In the genomic region with DNA sequence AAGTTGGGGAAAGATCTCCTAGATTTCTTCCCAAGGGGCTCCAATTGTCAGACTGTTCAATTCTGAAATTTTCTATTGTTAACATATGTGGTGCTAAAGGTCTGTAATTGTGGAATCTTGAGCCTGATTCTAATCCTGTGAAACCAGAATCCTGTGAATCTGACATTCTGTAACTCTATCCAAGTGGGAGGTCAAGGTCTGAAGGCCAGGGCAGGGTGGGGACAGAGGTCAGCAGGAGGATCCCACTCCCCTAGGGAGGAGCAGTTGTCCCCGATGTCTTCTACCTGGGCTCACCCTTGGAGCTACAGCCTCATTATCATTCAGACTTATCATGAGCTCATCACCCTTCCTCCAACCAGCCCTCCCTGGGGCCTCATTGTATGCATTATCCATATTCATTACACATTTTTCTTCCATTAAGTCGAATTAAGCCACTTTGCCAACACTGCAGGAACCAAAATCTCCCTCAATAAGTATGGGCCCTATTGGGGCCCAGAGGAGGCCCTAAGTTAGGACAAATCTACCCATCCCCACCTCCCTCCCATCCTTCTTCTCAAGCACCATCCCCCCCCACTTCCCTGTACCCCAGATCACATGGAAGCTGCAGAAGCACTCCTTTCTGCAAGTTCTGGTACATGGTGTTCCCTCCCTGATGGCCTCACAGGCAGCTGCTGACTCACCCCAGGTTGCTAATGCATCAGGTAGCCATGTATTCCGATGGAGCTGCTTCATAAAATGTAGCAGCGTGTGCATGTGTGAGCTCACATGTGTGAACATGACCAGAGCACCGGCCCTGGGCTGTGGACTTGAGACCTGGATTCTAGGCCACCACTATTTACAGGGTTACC, we compare ENCODE assay signal across 19 cellular contexts. TPM values are rescaled to one million over a fixed set of nuclear protein-coding genes. Genes with fewer than 3 reads are reported as not detected.
DNase-seq lines count a peak whose midpoint lies in the region; ATAC-seq and TF ChIP-seq lines count a peak whose summit lies in the region.
"Had no signal": no experiment of that assay in that cellular context is flagged by ENCODE, and none has a peak within 500 bp of the region (broad histone marks: within the 10 kb centered on the region; RNA-seq: fewer than 3 reads in every experiment).

No MANE protein-coding gene starts in this region.

- H3K27me3 Mint-ChIP-seq in CD8-positive, alpha-beta T cell (ENCODE audit: low read depth), result no peaks in the 10 kb centered on the region
- H3K27me3 Mint-ChIP-seq: activated CD4-positive, alpha-beta memory T cell treated with anti-CD3 and anti-CD28 coated beads for 36 hours had no signal

- no peak overlapping the region for H3K27ac ChIP-seq in CD8-positive, alpha-beta T cell (ENCODE audit: low read depth, low read length)
- no peak overlapping the region for H3K27ac ChIP-seq in SK-N-MC
- peak overlapping the region; percentile 59 for H3K27ac ChIP-seq in neural cell (ENCODE audit: low read length)
- H3K27ac ChIP-seq: coronary artery, heart left ventricle, ovary, skin epidermis, thyroid gland had no signal

- no peaks in the 10 kb centered on the region for H3K27me3 ChIP-seq in CD8-positive, alpha-beta T cell (ENCODE audit: insufficient read depth, low read length)
- H3K27me3 ChIP-seq in neural cell (ENCODE audit: insufficient read depth, low read depth, low read length), result no peaks in the 10 kb centered on the region
- H3K27me3 ChIP-seq: heart left ventricle, ovary, thyroid gland had no signal

- no peak overlapping the region for H3K4me3 Mint-ChIP-seq in CD8-positive, alpha-beta T cell
- H3K4me3 Mint-ChIP-seq: activated CD4-positive, alpha-beta memory T cell treated with anti-CD3 and anti-CD28 coated beads for 36 hours; activated T-helper 1 cell treated with anti-CD3 and anti-CD28 coated beads, Interleukin-12 subunit alpha, Interleukin-12 subunit beta, Interleukin-2, Interleukin-4 antibody, amounts not matched to agents 30 ng/mL and 10 ng/mL and 1 ng/mL, durations not matched to agents 14 hours and 24 hours and 36 hours had no signal

- no peaks in the 10 kb centered on the region for H3K9me3 ChIP-seq in CD8-positive, alpha-beta T cell (ENCODE audit: low read length)
- H3K9me3 ChIP-seq in SK-N-MC (ENCODE audit: low read depth, low read length) (no peaks in the 10 kb centered on the region), neural cell (ENCODE audit: low read length) (no peaks in the 10 kb centered on the region), mucosa of descending colon (no peaks in the 10 kb centered on the region)
- H3K9me3 ChIP-seq: heart left ventricle, ovary, thyroid gland had no signal

- H3K4me2 ChIP-seq in neural cell (ENCODE audit: low read length), result no peak overlapping the region

- peaks cover 6% of the 10 kb centered on the region for H3K36me3 ChIP-seq in CD8-positive, alpha-beta T cell (ENCODE audit: insufficient read depth, low read length)
- H3K36me3 ChIP-seq in SK-N-MC (ENCODE audit: insufficient read depth, low read length) (no peaks in the 10 kb centered on the region), neural cell (ENCODE audit: insufficient read depth, low read length) (no peaks in the 10 kb centered on the region), mucosa of descending colon (ENCODE audit: low read depth) (no peaks in the 10 kb centered on the region)
- H3K36me3 ChIP-seq: heart left ventricle, ovary, thyroid gland had no signal

- no peaks in the 10 kb centered on the region for H3K9me3 Mint-ChIP-seq in CD8-positive, alpha-beta T cell
- H3K9me3 Mint-ChIP-seq: activated CD4-positive, alpha-beta memory T cell treated with anti-CD3 and anti-CD28 coated beads for 36 hours; activated T-helper 1 cell treated with anti-CD3 and anti-CD28 coated beads, Interleukin-12 subunit alpha, Interleukin-12 subunit beta, Interleukin-2, Interleukin-4 antibody, amounts not matched to agents 30 ng/mL and 10 ng/mL and 1 ng/mL, durations not matched to agents 14 hours and 24 hours and 36 hours had no signal

- no peaks in the 10 kb centered on the region for H3K9me2 ChIP-seq in neural cell (ENCODE audit: insufficient read depth, low read length)

- H3F3A ChIP-seq in neural cell (ENCODE audit: insufficient read depth, low read length, poor library complexity, severe bottlenecking), result peaks cover 10% of the 10 kb centered on the region

- no peaks in the 10 kb centered on the region for H3K79me2 ChIP-seq in neural cell (replicated peaks; ENCODE audit: insufficient read depth, low read length)

- peaks cover 40% of the 10 kb centered on the region for H3K36me3 Mint-ChIP-seq in CD8-positive, alpha-beta T cell

- peaks cover 8% of the 10 kb centered on the region for H3K4me1 Mint-ChIP-seq in CD8-positive, alpha-beta T cell (ENCODE audit: low read depth)

- no peaks in the 10 kb centered on the region for H3K4me1 ChIP-seq in CD8-positive, alpha-beta T cell (ENCODE audit: insufficient read depth, low read length)
- no peaks in the 10 kb centered on the region for H3K4me1 ChIP-seq in mucosa of descending colon (ENCODE audit: low read depth)
- H3K4me1 ChIP-seq: heart left ventricle had no signal

- intact Hi-C loops in CD8-positive, alpha-beta T cell (cut with DNase I, micrococcal nuclease), result no loop called here
- intact Hi-C loops in mucosa of descending colon (cut with DNase I, micrococcal nuclease), result no loop called here

- no peak overlapping the region for H3K4me3 ChIP-seq in CD8-positive, alpha-beta T cell (ENCODE audit: low read depth, low read length)
- peak overlapping the region; percentile 20; the same call in 1 of the 2 replicates for H3K4me3 ChIP-seq in SK-N-MC
- no peak overlapping the region for H3K4me3 ChIP-seq in neural cell (ENCODE audit: low read length)
- no peak overlapping the region for H3K4me3 ChIP-seq in mucosa of descending colon
- H3K4me3 ChIP-seq: coronary artery, GM12878, heart left ventricle, ovary, skin epidermis, thyroid gland had no signal

- POLR2A ChIA-PET in CD8-positive, alpha-beta T cell (lab: Charles Lee), result interaction anchor here (1.3 kb wide), 1 partner anchor 32 kb away, joined by 3 read pairs; the partner anchor contains the start of gene SHISAL2A
- POLR2A ChIA-PET in GM10248 (lab: Yijun Ruan, JAX), result interaction anchor here (0.6 kb wide), 1 partner anchor 30 kb away, joined by 15 read pairs; no protein-coding TSS in a partner anchor

- no peaks in the 10 kb centered on the region for H4K20me1 ChIP-seq in neural cell (ENCODE audit: insufficient read depth)

- no peak overlapping the region for H2AFZ ChIP-seq in neural cell (ENCODE audit: low read depth, low read length)

- no peak for TF ChIP-seq RAD21 in neural cell (conservative IDR thresholded peaks at IDR 0.05)

- no peak for ATAC-seq in CD8-positive, alpha-beta T cell
- ATAC-seq in HG02852 (IDR thresholded peaks at IDR 0.05; ENCODE audit: unreplicated experiment) (no peak), omental fat pad (ENCODE audit: low FRiP score) (no peak), mucosa of descending colon (no peak)
- ATAC-seq: heart left ventricle had no signal

- no peak for TF ChIP-seq CTCF in CD8-positive, alpha-beta T cell (IDR thresholded peaks at IDR 0.05)
- TF ChIP-seq CTCF in neural cell (IDR thresholded peaks at IDR 0.05; ENCODE audit: poor library complexity, severe bottlenecking) (no peak), omental fat pad (IDR thresholded peaks at IDR 0.05) (no peak), GM10248 (IDR thresholded peaks at IDR 0.05; ENCODE audit: control extremely low read depth, extremely low read depth, low read depth, missing control alignments) (no peak), mucosa of descending colon (IDR thresholded peaks at IDR 0.05) (no peak)

- peak overlapping the region; percentile 63 for H3K27ac Mint-ChIP-seq in CD8-positive, alpha-beta T cell
- H3K27ac Mint-ChIP-seq: activated CD4-positive, alpha-beta memory T cell treated with anti-CD3 and anti-CD28 coated beads for 36 hours; activated T-helper 1 cell treated with anti-CD3 and anti-CD28 coated beads, Interleukin-12 subunit alpha, Interleukin-12 subunit beta, Interleukin-2, Interleukin-4 antibody, amounts not matched to agents 30 ng/mL and 10 ng/mL and 1 ng/mL, durations not matched to agents 14 hours and 24 hours and 36 hours had no signal

- TF ChIP-seq EP300 in neural cell (conservative IDR thresholded peaks at IDR 0.05; ENCODE audit: poor library complexity, severe bottlenecking), result no peak

- H3K9ac ChIP-seq in SK-N-MC (ENCODE audit: insufficient read length) (no peak overlapping the region), neural cell (ENCODE audit: low read length) (no peak overlapping the region)

- DNase-seq in CD8-positive, alpha-beta T cell, result no peak
- peak; percentile 53 for DNase-seq in SK-N-MC (ENCODE audit: low read depth, low spot score)
- DNase-seq in fibroblast of the conjunctiva (ENCODE audit: low read depth), result peak; percentile 48
- no peak for DNase-seq in omental fat pad (ENCODE audit: low spot score)
- DNase-seq in GM10248 (ENCODE audit: extremely low spot score), result no peak
- no peak for DNase-seq in mucosa of descending colon
- DNase-seq: heart left ventricle, kidney, NCI-H1694 treated with DMSO at 0.1 percent for 48 hours, ovary had no signal

- CTCF ChIA-PET in CD8-positive, alpha-beta T cell (lab: Charles Lee), result interaction anchor here (0.9 to 2.2 kb wide), 8 partner anchors 9 to 314 kb away, joined by 3 to 7 read pairs (median 4); partner anchors contain the start of genes SHISAL2A and TUT4
- CTCF ChIA-PET in GM10248 (lab: Yijun Ruan, JAX), result interaction anchor here (1.2 to 2.7 kb wide), 3 partner anchors 20 to 84 kb away, joined by 3 to 13 read pairs (median 6); no protein-coding TSS in a partner anchor

TF ChIP-seq in neural cell, 6 proteins besides CTCF, POLR2A, EP300 and RAD21 (continues in another document):
- TF ChIP-seq TAF1 (IDR thresholded peaks at IDR 0.05; ENCODE audit: low read depth) (no peak), SMC3 (conservative IDR thresholded peaks at IDR 0.05; ENCODE audit: poor library complexity) (no peak), MXI1 (conservative IDR thresholded peaks at IDR 0.05; ENCODE audit: poor library complexity, severe bottlenecking) (no peak)

RNA-seq across cellular contexts. Expression of gene SHISAL2A, which starts 32.4 kb away (rescaled TPM):
- total RNA-seq in CD8-positive, alpha-beta T cell, result 10 to 100 TPM; 20.9 to 21.3 TPM
- polyA plus RNA-seq in neural cell, result not detected in 2 replicates
- polyA minus RNA-seq in neural cell, result not detected in 2 replicates
- total RNA-seq in omental fat pad (not detected), mucosa of descending colon (under 1 TPM in 2 of 3 donors, not detected in 1; 0.72 to 0.78 TPM)
- total RNA-seq: SK-MEL-5 had no signal
- polyA plus RNA-seq: ovary had no signal

RNA-seq across cellular contexts. Expression of gene COA7, which starts 32.8 kb away (rescaled TPM):
- total RNA-seq in CD8-positive, alpha-beta T cell, result 1 to 10 TPM in 1 of 2 experiments, under 1 TPM in 1; 0.94 to 1.8 TPM
- polyA plus RNA-seq in neural cell, result 10.3 and 11.6 TPM in 2 replicates
- 19.7 and 21.3 TPM in 2 replicates for polyA minus RNA-seq in neural cell
- total RNA-seq in omental fat pad (10 to 100 TPM in 3 of 4 donors, 1 to 10 TPM in 1; 8.2 to 26.5 (median 14.0) TPM), mucosa of descending colon (10 to 100 TPM; 18.6 to 22.0 (median 20.3) TPM)

Comparison
In these comparisons a context has a peak if more than half of its experiments do, and no peak if none do; other contexts are left out.
1. DNase-seq: peak in SK-N-MC (single experiment) and fibroblast of the conjunctiva (single experiment); none in CD8-positive, alpha-beta T cell (0 of 7), omental fat pad (single experiment), GM10248 (single experiment) and mucosa of descending colon (0 of 3).
2. RNA of gene SHISAL2A, which starts 32.4 kb away (total RNA-seq): 20.9 to 21.3 TPM in CD8-positive, alpha-beta T cell; 0.72 to 0.78 TPM in mucosa of descending colon and not detected in omental fat pad; every median in the first group is over 10 times any median in the second.